In genomic region chr10:17981766-17982380, GRCh38 we compare ENCODE assay signal across 14 cellular contexts. TPM values are rescaled to one million over a fixed set of nuclear protein-coding genes. Genes with fewer than 3 reads are reported as not detected.
DNase-seq lines count a peak whose midpoint lies in the region; TF ChIP-seq lines count a peak whose summit lies in the region.
"Had no signal": no experiment of that assay in that cellular context is flagged by ENCODE, and none has a peak within 500 bp of the region (broad histone marks: within the 10 kb centered on the region; RNA-seq: fewer than 3 reads in every experiment).

No MANE protein-coding gene starts in this region.

- no peak for TF ChIP-seq CTCF in H9 (conservative IDR thresholded peaks at IDR 0.05)
- no peak for TF ChIP-seq CTCF in fibroblast of the aortic adventitia (IDR thresholded peaks at IDR 0.05; ENCODE audit: insufficient read depth, low read length)
- no peak for TF ChIP-seq CTCF in endothelial cell (IDR thresholded peaks at IDR 0.05; ENCODE audit: unreplicated experiment)

- DNase-seq in H9 (no peak), SW 1271 (lab: John Stamatoyannopoulos, UW) (peak; percentile 17 to 37), fibroblast of the aortic adventitia (ENCODE audit: low read depth) (peak; percentile 87), smooth muscle cell of the brain vasculature (ENCODE audit: low read depth, low spot score) (peak; percentile 72), endothelial cell (ENCODE audit: low spot score) (no peak), NCI-H82 treated with DMSO at 0.1 percent for 48 hours (lab: John Stamatoyannopoulos, UW; ENCODE audit: unreplicated experiment) (no peak), activated gamma-delta T cell treated with Interleukin-2 at 50 U/mL for 16 hours (no peak)
- DNase-seq: activated B cell treated with CpG ODN at 0.5 μM for 24 hours; activated T-cell treated with anti-CD3 and anti-CD28 coated beads, Interleukin-2, amount 50 U/mL, for 72 hours; naive thymus-derived CD4-positive, alpha-beta T cell; NCI-H2171 treated with DMSO at 0.1 percent for 48 hours; Peyer's patch; small intestine had no signal

- H3K23me2 ChIP-seq in H9 (ENCODE audit: insufficient read length, low read depth, low read length, poor library complexity, severe bottlenecking), result no peaks in the 10 kb centered on the region

- no peak overlapping the region for H2AK5ac ChIP-seq in H9 (ENCODE audit: insufficient read length, low read length)

- H3T11ph ChIP-seq in H9 (ENCODE audit: low read length), result no peak overlapping the region

- H4K20me1 ChIP-seq in H9 (ENCODE audit: control insufficient read depth, insufficient read depth, insufficient read length), result no peaks in the 10 kb centered on the region

- no peak overlapping the region for H2AFZ ChIP-seq in H9 (ENCODE audit: low read length)

- H3K9me3 ChIP-seq in H9 (ENCODE audit: control insufficient read depth, low read depth, low read length), result no peaks in the 10 kb centered on the region
- H3K9me3 ChIP-seq: Peyer's patch had no signal

- no peak overlapping the region for H2BK5ac ChIP-seq in H9 (ENCODE audit: insufficient read length, low read length)

- H2BK12ac ChIP-seq in H9 (ENCODE audit: insufficient read length, low read depth, low read length), result no peak overlapping the region

- no peak overlapping the region for H4K8ac ChIP-seq in H9 (replicated peaks; ENCODE audit: insufficient read length, low read depth, low read length)

- H3K9me3 Mint-ChIP-seq in H9 (peaks cover 0 to 2% of the 10 kb centered on the region in 2 experiments; a peak in 1 of 5 replicates), endothelial cell (ENCODE audit: unreplicated experiment) (no peaks in the 10 kb centered on the region)
- H3K9me3 Mint-ChIP-seq: activated B cell treated with CpG ODN at 0.5 μM for 24 hours; activated T-cell treated with anti-CD3 and anti-CD28 coated beads, Interleukin-2, amount 50 U/mL, for 72 hours had no signal

- no peak overlapping the region for H2BK15ac ChIP-seq in H9 (ENCODE audit: low read depth, low read length)

- no CpG with 5 or more reads among the region's 1 CpG for WGBS in H9 (ENCODE audit: extremely low coverage, insufficient read length, low lambda C conversion rate)

- H3K79me1 ChIP-seq in H9 (ENCODE audit: insufficient read depth, low read depth, low read length, poor library complexity, severe bottlenecking), result no peaks in the 10 kb centered on the region

- no peak overlapping the region for H3K4ac ChIP-seq in H9 (ENCODE audit: low read depth, low read length)

- H3K27me3 ChIP-seq in H9 (ENCODE audit: insufficient read depth, low read length), result no peaks in the 10 kb centered on the region
- H3K27me3 ChIP-seq: Peyer's patch had no signal

- H3K4me1 Mint-ChIP-seq in H9 (peaks cover 16% of the 10 kb centered on the region in 2 experiments), endothelial cell (ENCODE audit: unreplicated experiment) (no peaks in the 10 kb centered on the region)
- H3K4me1 Mint-ChIP-seq: activated B cell treated with CpG ODN at 0.5 μM for 24 hours; naive thymus-derived CD4-positive, alpha-beta T cell had no signal

- H3K9ac ChIP-seq in H9 (ENCODE audit: extremely low read depth, insufficient read length, low read length), result no peak overlapping the region
- H3K9ac ChIP-seq: KMS-11 had no signal

- peak overlapping the region; percentile 36 to 97 (median 61); a peak in 3 of 7 replicates for H3K27ac Mint-ChIP-seq in H9
- H3K27ac Mint-ChIP-seq in endothelial cell (ENCODE audit: unreplicated experiment), result no peak overlapping the region
- H3K27ac Mint-ChIP-seq: activated B cell treated with CpG ODN at 0.5 μM for 24 hours; activated T-cell treated with anti-CD3 and anti-CD28 coated beads, Interleukin-2, amount 50 U/mL, for 72 hours; naive thymus-derived CD4-positive, alpha-beta T cell had no signal

- no peak overlapping the region for H3K14ac ChIP-seq in H9 (ENCODE audit: insufficient read depth, low read length)

- H3K4me1 ChIP-seq in H9 (ENCODE audit: insufficient read depth, low read length), result no peaks in the 10 kb centered on the region
- H3K4me1 ChIP-seq: Peyer's patch had no signal

- no peak overlapping the region for H2BK120ac ChIP-seq in H9 (ENCODE audit: low read depth, low read length, poor library complexity, severe bottlenecking)

- no peak overlapping the region for H3K56ac ChIP-seq in H9 (ENCODE audit: insufficient read length, low read depth, low read length)

- H3K4me2 ChIP-seq in H9 (ENCODE audit: insufficient read depth, insufficient read length, low read length), result no peak overlapping the region
- H3K4me2 ChIP-seq: KMS-11 had no signal

- no peak overlapping the region for H2BK20ac ChIP-seq in H9 (ENCODE audit: low read depth, low read length, poor library complexity, severe bottlenecking)

- no peak overlapping the region for H4K5ac ChIP-seq in H9 (ENCODE audit: insufficient read length, low read depth, low read length)

- no peaks in the 10 kb centered on the region for H3K79me2 ChIP-seq in H9 (ENCODE audit: insufficient read depth, low read length)

- no peaks in the 10 kb centered on the region; a peak in 1 of 7 replicates for H3K36me3 Mint-ChIP-seq in H9 (ENCODE audit: insufficient read depth in 1 of 3, low read depth in 3 of 3)
- H3K36me3 Mint-ChIP-seq in endothelial cell (ENCODE audit: low read depth, unreplicated experiment), result no peaks in the 10 kb centered on the region
- H3K36me3 Mint-ChIP-seq: naive thymus-derived CD4-positive, alpha-beta T cell had no signal

- H3K4me3 Mint-ChIP-seq in H9 (no peak overlapping the region), endothelial cell (ENCODE audit: unreplicated experiment) (no peak overlapping the region)
- H3K4me3 Mint-ChIP-seq: activated B cell treated with CpG ODN at 0.5 μM for 24 hours; activated T-cell treated with anti-CD3 and anti-CD28 coated beads, Interleukin-2, amount 50 U/mL, for 72 hours; naive thymus-derived CD4-positive, alpha-beta T cell had no signal

- no peak overlapping the region for H3K18ac ChIP-seq in H9 (ENCODE audit: insufficient read length, low read depth, low read length)

- H3K27me3 Mint-ChIP-seq in H9 (ENCODE audit: low read depth) (no peaks in the 10 kb centered on the region), endothelial cell (ENCODE audit: unreplicated experiment) (no peaks in the 10 kb centered on the region)
- H3K27me3 Mint-ChIP-seq: activated B cell treated with CpG ODN at 0.5 μM for 24 hours had no signal

- H3K27ac ChIP-seq in H9 (ENCODE audit: insufficient read length, low read depth, low read length), result no peak overlapping the region
- H3K27ac ChIP-seq: KMS-11, Peyer's patch had no signal

- no peak overlapping the region for H4K91ac ChIP-seq in H9 (ENCODE audit: insufficient read length, low read depth, low read length)

- no peak overlapping the region for H3K23ac ChIP-seq in H9 (ENCODE audit: insufficient read length, low read depth, low read length)

- no peak overlapping the region for H3K4me3 ChIP-seq in fibroblast of the aortic adventitia (ENCODE audit: low read depth, low read length)
- H3K4me3 ChIP-seq: Peyer's patch had no signal

RNA-seq across cellular contexts. Expression of gene SLC39A12, which starts 30.2 kb away (rescaled TPM):
- total RNA-seq in H9 (2021) (not detected in 2 replicates), fibroblast of the aortic adventitia (ENCODE audit: low replicate concordance) (not detected in 2 replicates), endothelial cell (ENCODE audit: unreplicated experiment) (0.10 TPM)
- total RNA-seq: activated B cell treated with CpG ODN at 0.5 μM for 24 hours; activated T-cell treated with anti-CD3 and anti-CD28 coated beads, Interleukin-2, amount 50 U/mL, for 72 hours; naive thymus-derived CD4-positive, alpha-beta T cell had no signal

Comparison
In these comparisons a context has a peak if more than half of its experiments do, and no peak if none do; other contexts are left out.
1. DNase-seq: peak in SW 1271 (2 of 2), fibroblast of the aortic adventitia (single experiment) and smooth muscle cell of the brain vasculature (single experiment); none in H9 (single experiment), endothelial cell (single experiment), NCI-H82 treated with DMSO at 0.1 percent for 48 hours (single experiment) and activated gamma-delta T cell treated with Interleukin-2 at 50 U/mL for 16 hours (single experiment).